ENCODE assay signal across 22 cellular contexts in genomic region chrX:15447985-15448639, GRCh38. TPM values are rescaled to one million over a fixed set of nuclear protein-coding genes. Genes with fewer than 3 reads are reported as not detected.
DNase-seq lines count a peak whose midpoint lies in the region; ATAC-seq and TF ChIP-seq lines count a peak whose summit lies in the region.
"Had no signal": no experiment of that assay in that cellular context is flagged by ENCODE, and none has a peak within 500 bp of the region (broad histone marks: within the 10 kb centered on the region; RNA-seq: fewer than 3 reads in every experiment).

No MANE protein-coding gene starts in this region.

- no peak overlapping the region for H4K91ac ChIP-seq in neuronal stem cell (ENCODE audit: low read depth, low read length, poor library complexity)

- no peak overlapping the region for H3K23ac ChIP-seq in neuronal stem cell (ENCODE audit: low read depth, low read length, poor library complexity)

- no peaks in the 10 kb centered on the region for H3K9me3 ChIP-seq in OCI-LY3 (ENCODE audit: insufficient read depth, low read length)
- H3K9me3 ChIP-seq in fibroblast of lung (ENCODE audit: control insufficient read depth, insufficient read depth, low read depth, low read length) = no peaks in the 10 kb centered on the region
- H3K9me3 ChIP-seq in neuronal stem cell (replicated peaks in 1 of 2; ENCODE audit: control insufficient read depth in 2 of 2, insufficient read depth in 1 of 2, low read depth in 1 of 2, low read length in 2 of 2) = peaks cover 0 to 10% of the 10 kb centered on the region in 2 donors
- no peaks in the 10 kb centered on the region for H3K9me3 ChIP-seq in Karpas-422 (ENCODE audit: low read length)
- H3K9me3 ChIP-seq: thoracic aorta had no signal

- H3K27ac ChIP-seq in OCI-LY3 (ENCODE audit: low read length) = no peak overlapping the region
- no peak overlapping the region for H3K27ac ChIP-seq in fibroblast of lung (ENCODE audit: insufficient read depth, low read length)
- H3K27ac ChIP-seq in neuronal stem cell (replicated peaks; ENCODE audit: low read length) = peak overlapping the region; percentile 52
- H3K27ac ChIP-seq in Karpas-422 (ENCODE audit: low read length) = no peak overlapping the region
- H3K27ac ChIP-seq in substantia nigra (ENCODE audit: low read depth, low read length, poor library complexity, severe bottlenecking) = no peak overlapping the region
- H3K27ac ChIP-seq: foreskin keratinocyte, thoracic aorta had no signal

- no peaks in the 10 kb centered on the region for H4K20me1 ChIP-seq in OCI-LY3 (ENCODE audit: insufficient read depth, low read length)
- H4K20me1 ChIP-seq in fibroblast of lung (ENCODE audit: control insufficient read depth, extremely low read depth, insufficient read depth, low read length) = no peaks in the 10 kb centered on the region
- H4K20me1 ChIP-seq in Karpas-422 (ENCODE audit: insufficient read depth, low read depth, low read length) = no peaks in the 10 kb centered on the region

- no peaks in the 10 kb centered on the region for H3K79me2 ChIP-seq in OCI-LY3 (ENCODE audit: low read length)
- no peaks in the 10 kb centered on the region for H3K79me2 ChIP-seq in fibroblast of lung (ENCODE audit: control insufficient read depth, insufficient read depth, low read length)
- no peaks in the 10 kb centered on the region for H3K79me2 ChIP-seq in Karpas-422 (ENCODE audit: low read length)

- H3K9ac ChIP-seq in OCI-LY3 (ENCODE audit: low read length) (no peak overlapping the region), fibroblast of lung (ENCODE audit: insufficient read depth, low read length) (no peak overlapping the region), neuronal stem cell (ENCODE audit: low read depth, low read length, poor library complexity) (no peak overlapping the region), Karpas-422 (ENCODE audit: low read length) (no peak overlapping the region)

- no peak overlapping the region for H2BK120ac ChIP-seq in neuronal stem cell (ENCODE audit: low read depth, low read length)

- no peak overlapping the region for H3K14ac ChIP-seq in neuronal stem cell (ENCODE audit: low read length)

- DNase-seq in ELF-1 (ENCODE audit: low read depth, low spot score) (peak; percentile 50), fibroblast of lung (ENCODE audit: low read depth in 2 of 2) (peak in 1 of 2 donors; percentile 67), neuronal stem cell (ENCODE audit: low spot score) (peak; percentile 8), Karpas-422 (no peak), substantia nigra (lab: John Stamatoyannopoulos, UW) (no peak)
- DNase-seq: activated CD4-positive, CD25-positive, alpha-beta regulatory T cell; activated T-cell treated with anti-CD3 and anti-CD28 coated beads, Interleukin-2, amount 50 U/mL, for 72 hours; central memory CD4-positive, alpha-beta T cell; DMS153; effector CD8-positive, alpha-beta T cell; naive B cell; NCI-H1694 treated with DMSO at 0.1 percent for 48 hours; posterior cingulate gyrus; small intestine had no signal

- no peaks in the 10 kb centered on the region for H3K9me2 ChIP-seq in Karpas-422 (replicated peaks; ENCODE audit: insufficient read depth, low read length)

- no peak overlapping the region for H3K4ac ChIP-seq in neuronal stem cell (ENCODE audit: low read length)

- WGBS in neuronal stem cell (ENCODE audit: extremely low coverage in 2 of 2, insufficient read length in 2 of 2, insufficient replicate concordance in 1 of 2), 2 donors = no CpG with 5 or more reads among the region's 5 CpGs

- no peak overlapping the region for H2AK5ac ChIP-seq in neuronal stem cell (ENCODE audit: low read depth, low read length)

- no peak overlapping the region for H2BK12ac ChIP-seq in neuronal stem cell (ENCODE audit: low read length)

- H3K27me3 ChIP-seq in OCI-LY3 (ENCODE audit: low read depth, low read length) (no peaks in the 10 kb centered on the region), fibroblast of lung (ENCODE audit: control insufficient read depth, insufficient read depth, low read length) (no peaks in the 10 kb centered on the region), neuronal stem cell (ENCODE audit: control insufficient read depth in 3 of 3, insufficient read depth in 3 of 3, low read depth in 1 of 3, low read length in 3 of 3) (no peaks in the 10 kb centered on the region), Karpas-422 (ENCODE audit: low read length) (no peaks in the 10 kb centered on the region)
- H3K27me3 ChIP-seq: foreskin keratinocyte had no signal

- H3K4me3 ChIP-seq in OCI-LY3 (ENCODE audit: low read length) (no peak overlapping the region), fibroblast of lung (replicated peaks in 1 of 4; ENCODE audit: control extremely low read depth in 1 of 4, insufficient read depth in 1 of 4, low read depth in 3 of 4, low read length in 4 of 4) (no peak overlapping the region), neuronal stem cell (ENCODE audit: low read length in 2 of 2) (no peak overlapping the region), Karpas-422 (ENCODE audit: low read length) (no peak overlapping the region)
- H3K4me3 ChIP-seq: thoracic aorta had no signal

- H3K36me3 ChIP-seq in OCI-LY3 (replicated peaks; ENCODE audit: low read depth, low read length) (no peaks in the 10 kb centered on the region), fibroblast of lung (ENCODE audit: control insufficient read depth, insufficient read depth, low read length) (no peaks in the 10 kb centered on the region), neuronal stem cell (replicated peaks in 1 of 2; ENCODE audit: control insufficient read depth in 2 of 2, insufficient read depth in 2 of 2, low read length in 2 of 2) (no peaks in the 10 kb centered on the region), Karpas-422 (ENCODE audit: insufficient read depth, low read length) (no peaks in the 10 kb centered on the region)
- H3K36me3 ChIP-seq: thoracic aorta had no signal

- ATAC-seq in GM18519 (IDR thresholded peaks at IDR 0.05; ENCODE audit: low FRiP score, unreplicated experiment) = no peak
- ATAC-seq: activated T-cell treated with anti-CD3 and anti-CD28 coated beads, Interleukin-2, amount 50 U/mL, for 72 hours; foreskin keratinocyte; Right ventricle myocardium inferior had no signal

- no peak overlapping the region for H2BK5ac ChIP-seq in neuronal stem cell (ENCODE audit: low read length)

- TF ChIP-seq CTCF in OCI-LY3 (IDR thresholded peaks at IDR 0.05; ENCODE audit: low read depth, low read length) (no peak), fibroblast of lung (conservative IDR thresholded peaks at IDR 0.05 in 1 of 2, IDR thresholded peaks at IDR 0.05 in 1 of 2; ENCODE audit: low read depth in 1 of 2, low read length in 2 of 2) (no peak)

- H2AFZ ChIP-seq in OCI-LY3 (ENCODE audit: low read depth, low read length) (no peak overlapping the region), fibroblast of lung (ENCODE audit: low read length) (no peak overlapping the region), neuronal stem cell (ENCODE audit: low read length) (no peak overlapping the region), Karpas-422 (ENCODE audit: low read length) (no peak overlapping the region)

- no peak overlapping the region for H4K8ac ChIP-seq in neuronal stem cell (ENCODE audit: low read depth, low read length)

- H3K18ac ChIP-seq in neuronal stem cell (ENCODE audit: low read length) = no peak overlapping the region

- H2BK15ac ChIP-seq in neuronal stem cell (ENCODE audit: low read length) = no peak overlapping the region

- H3K4me1 ChIP-seq in OCI-LY3 (ENCODE audit: low read length) (peaks cover 10% of the 10 kb centered on the region), fibroblast of lung (ENCODE audit: control insufficient read depth, extremely low read depth, insufficient read depth, low read length) (peaks cover 6% of the 10 kb centered on the region), neuronal stem cell (ENCODE audit: control insufficient read depth in 2 of 2, insufficient read depth in 1 of 2, low read depth in 1 of 2, low read length in 2 of 2) (peaks cover 7 to 16% of the 10 kb centered on the region in 2 donors), Karpas-422 (ENCODE audit: low read length) (no peaks in the 10 kb centered on the region)
- H3K4me1 ChIP-seq: foreskin keratinocyte had no signal

- no peaks in the 10 kb centered on the region for H3K79me1 ChIP-seq in neuronal stem cell (ENCODE audit: low read depth, low read length)

- peak overlapping the region; percentile 51; the same call in 1 of the 2 replicates for H3K4me2 ChIP-seq in OCI-LY3 (ENCODE audit: low read length)
- H3K4me2 ChIP-seq in fibroblast of lung (ENCODE audit: extremely low read depth, insufficient read depth, low read length) = peak overlapping the region; percentile 15
- no peak overlapping the region for H3K4me2 ChIP-seq in neuronal stem cell (ENCODE audit: insufficient read depth, low read length, poor library complexity, severe bottlenecking)
- H3K4me2 ChIP-seq in Karpas-422 (ENCODE audit: low read depth, low read length, poor library complexity, severe bottlenecking) = no peak overlapping the region

RNA-seq across cellular contexts. Expression of gene PIR, which starts 45.0 kb away (rescaled TPM):
- total RNA-seq in fibroblast of lung = 17.0 and 21.3 TPM in 2 replicates
- 15.9 and 19.9 TPM in 2 replicates for polyA plus RNA-seq in fibroblast of lung
- polyA plus RNA-seq in fibroblast of lung (2012) = 15.2 and 20.0 TPM in 2 replicates
- polyA minus RNA-seq in fibroblast of lung (ENCODE audit: low replicate concordance) = 1.3 and 3.2 TPM in 2 replicates
- 44.1 TPM for polyA plus RNA-seq in neuronal stem cell (2013, experiment 1 of 2)
- polyA plus RNA-seq in neuronal stem cell (2013, experiment 2 of 2) = 44.3 TPM
- total RNA-seq in Karpas-422 (2014; rRNA removed; shearing (Covaris generic); ENCODE audit: low replicate concordance) = 0.72 TPM in 1 of 2 replicates, not detected in the other

RNA-seq across cellular contexts. Expression of gene BMX, which starts 52.5 kb away (rescaled TPM):
- not detected in 2 replicates for total RNA-seq in fibroblast of lung
- not detected in 2 replicates for polyA plus RNA-seq in fibroblast of lung
- not detected in 2 replicates for polyA plus RNA-seq in fibroblast of lung (2012)
- not detected in 2 replicates for polyA minus RNA-seq in fibroblast of lung (ENCODE audit: low replicate concordance)
- not detected for polyA plus RNA-seq in neuronal stem cell (2013, experiment 1 of 2)
- not detected for polyA plus RNA-seq in neuronal stem cell (2013, experiment 2 of 2)
- total RNA-seq in Karpas-422 (2014; rRNA removed; shearing (Covaris generic); ENCODE audit: low replicate concordance) = 8.2 and 11.1 TPM in 2 replicates
- total RNA-seq: activated T-cell treated with anti-CD3 and anti-CD28 coated beads, Interleukin-2, amount 50 U/mL, for 72 hours; foreskin keratinocyte; HT-29; T-helper 2 cell treated with Interferon-gamma antibody and Interleukin-4, amounts not matched to agents 100 ng/mL and 5 ng/mL, for 36 hours had no signal
- polyA plus RNA-seq: BJ, foreskin keratinocyte had no signal

Comparison
In these comparisons a context has a peak if more than half of its experiments do, and no peak if none do; other contexts are left out.
1. DNase-seq: peak in ELF-1 (single experiment) and neuronal stem cell (single experiment); none in Karpas-422 (single experiment) and substantia nigra (0 of 49).
2. H3K4me2 ChIP-seq: peak in OCI-LY3 (single experiment) and fibroblast of lung (single experiment); none in neuronal stem cell (single experiment) and Karpas-422 (single experiment).
3. RNA of gene PIR, which starts 45.0 kb away (total RNA-seq): 17.0 to 21.3 TPM in fibroblast of lung; 0.72 TPM in Karpas-422; every median in the first group is over 10 times any median in the second.